Comparison of ENCODE assay signal across 13 cellular contexts in the genomic region with DNA sequence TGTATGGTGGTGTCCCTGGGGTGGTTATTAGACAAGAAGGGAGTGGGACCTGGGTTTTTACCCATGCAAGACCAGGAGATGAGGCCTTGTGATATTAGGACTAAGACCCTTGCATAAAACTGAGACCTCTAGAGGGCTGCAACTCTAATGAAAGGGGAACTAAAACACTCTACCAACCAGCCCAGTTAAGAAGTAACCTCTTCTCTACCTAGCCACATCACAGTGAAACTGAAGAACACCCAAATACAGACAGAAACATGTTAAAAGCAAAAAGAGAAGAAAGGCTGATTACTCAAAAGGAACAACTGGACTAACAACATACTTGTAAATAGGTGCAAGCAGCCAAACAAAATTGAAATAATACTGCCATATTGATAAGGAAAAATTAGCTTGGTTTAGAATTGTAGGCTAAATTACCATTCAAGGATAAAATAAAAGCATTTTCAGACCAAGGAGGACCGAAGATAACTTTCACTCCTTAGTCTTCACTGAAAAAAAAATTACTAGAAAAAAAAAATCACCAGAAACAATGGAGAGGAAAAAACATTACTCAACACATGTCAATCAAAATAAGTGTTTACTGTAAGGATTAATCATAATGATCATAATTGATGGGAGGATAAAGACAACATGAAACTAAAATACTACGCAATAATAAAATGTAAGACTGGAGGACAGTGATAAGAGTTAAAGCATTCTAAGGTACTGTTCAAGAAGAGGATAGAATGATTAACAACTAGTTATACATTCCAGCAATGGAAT. TPM values are rescaled to one million over a fixed set of nuclear protein-coding genes. Genes with fewer than 3 reads are reported as not detected.
DNase-seq lines count a peak whose midpoint lies in the region; ATAC-seq lines count a peak whose summit lies in the region.
"Had no signal": no experiment of that assay in that cellular context is flagged by ENCODE, and none has a peak within 500 bp of the region (broad histone marks: within the 10 kb centered on the region; RNA-seq: fewer than 3 reads in every experiment).

No MANE protein-coding gene starts in this region.

- ATAC-seq in activated naive CD4-positive, alpha-beta T cell treated with anti-CD3 and anti-CD28 coated beads, Interleukin-2, amount 50 U/mL, for 72 hours = no peak
- ATAC-seq in GM21717 (IDR thresholded peaks at IDR 0.05; ENCODE audit: unreplicated experiment) (peak; percentile 91), HG03196 (IDR thresholded peaks at IDR 0.05; ENCODE audit: unreplicated experiment) (peak; percentile 74)
- peak; percentile 84 for ATAC-seq in stimulated activated memory B cell treated with anti-CD40 and anti-IgM and Interleukin-4, amounts not matched to agents 10 μg/mL and 1 μg/mL and 100 μg/mL, for 72 hours
- ATAC-seq: Panc1; stimulated activated naive CD8-positive, alpha-beta T cell treated with anti-CD3 and anti-CD28 coated beads, Interleukin-15, Interleukin-2, amounts not matched to agents 100 U/mL and 50 U/mL, for 24 hours had no signal

- DNase-seq in activated naive CD4-positive, alpha-beta T cell treated with anti-CD3 and anti-CD28 coated beads, Interleukin-2, amount 50 U/mL, for 72 hours (ENCODE audit: low spot score in 2 of 2) = no peak
- no peak for DNase-seq in T-helper 2 cell
- DNase-seq in NCI-H2029 treated with DMSO at 0.1 percent for 48 hours (lab: John Stamatoyannopoulos, UW) = no peak
- DNase-seq in activated CD4-positive, alpha-beta T cell treated with anti-CD3 and anti-CD28 coated beads for 4 hours = no peak
- DNase-seq: activated B cell treated with CpG ODN at 0.5 μM for 24 hours; activated naive CD4-positive, alpha-beta T cell treated with Interleukin-2 at 50 U/mL for 16 hours; naive B cell; stimulated activated naive CD8-positive, alpha-beta T cell treated with anti-CD3 and anti-CD28 coated beads, Interleukin-15, Interleukin-2, amounts not matched to agents 100 U/mL and 50 U/mL, for 24 hours had no signal

- no peak overlapping the region for H3K4me3 Mint-ChIP-seq in activated naive CD4-positive, alpha-beta T cell treated with anti-CD3 and anti-CD28 coated beads, Interleukin-2, amount 50 U/mL, for 24 hours
- no peak overlapping the region for H3K4me3 Mint-ChIP-seq in stimulated activated memory B cell treated with anti-CD40 and anti-IgM and Interleukin-4, amounts not matched to agents 10 μg/mL and 1 μg/mL and 100 μg/mL, for 72 hours
- H3K4me3 Mint-ChIP-seq: activated B cell treated with CpG ODN at 0.5 μM for 24 hours, naive B cell had no signal

- H3K36me3 Mint-ChIP-seq in activated naive CD4-positive, alpha-beta T cell treated with anti-CD3 and anti-CD28 coated beads, Interleukin-2, amount 50 U/mL, for 24 hours = peaks cover 54% of the 10 kb centered on the region
- peaks cover 34 to 62% of the 10 kb centered on the region in 2 donors for H3K36me3 Mint-ChIP-seq in activated naive CD4-positive, alpha-beta T cell treated with anti-CD3 and anti-CD28 coated beads, Interleukin-2, amount 50 U/mL, for 72 hours
- peaks cover 80% of the 10 kb centered on the region for H3K36me3 Mint-ChIP-seq in stimulated activated memory B cell treated with anti-CD40 and anti-IgM and Interleukin-4, amounts not matched to agents 10 μg/mL and 1 μg/mL and 100 μg/mL, for 72 hours

- H3K4me1 Mint-ChIP-seq in activated naive CD4-positive, alpha-beta T cell treated with anti-CD3 and anti-CD28 coated beads, Interleukin-2, amount 50 U/mL, for 24 hours = peaks cover 36% of the 10 kb centered on the region
- peaks cover 25% of the 10 kb centered on the region for H3K4me1 Mint-ChIP-seq in stimulated activated memory B cell treated with anti-CD40 and anti-IgM and Interleukin-4, amounts not matched to agents 10 μg/mL and 1 μg/mL and 100 μg/mL, for 72 hours

- no peaks in the 10 kb centered on the region for H3K27me3 Mint-ChIP-seq in activated naive CD4-positive, alpha-beta T cell treated with anti-CD3 and anti-CD28 coated beads, Interleukin-2, amount 50 U/mL, for 24 hours
- H3K27me3 Mint-ChIP-seq in stimulated activated memory B cell treated with anti-CD40 and anti-IgM and Interleukin-4, amounts not matched to agents 10 μg/mL and 1 μg/mL and 100 μg/mL, for 72 hours = no peaks in the 10 kb centered on the region
- H3K27me3 Mint-ChIP-seq: activated B cell treated with CpG ODN at 0.5 μM for 24 hours, naive B cell had no signal

- H3K27ac Mint-ChIP-seq in activated naive CD4-positive, alpha-beta T cell treated with anti-CD3 and anti-CD28 coated beads, Interleukin-2, amount 50 U/mL, for 24 hours = peak overlapping the region; percentile 37
- H3K27ac Mint-ChIP-seq in activated naive CD4-positive, alpha-beta T cell treated with anti-CD3 and anti-CD28 coated beads, Interleukin-2, amount 50 U/mL, for 72 hours = no peak overlapping the region
- peak overlapping the region; percentile 40 for H3K27ac Mint-ChIP-seq in stimulated activated memory B cell treated with anti-CD40 and anti-IgM and Interleukin-4, amounts not matched to agents 10 μg/mL and 1 μg/mL and 100 μg/mL, for 72 hours
- H3K27ac Mint-ChIP-seq: activated B cell treated with CpG ODN at 0.5 μM for 24 hours had no signal

- no peaks in the 10 kb centered on the region for H3K9me3 Mint-ChIP-seq in activated naive CD4-positive, alpha-beta T cell treated with anti-CD3 and anti-CD28 coated beads, Interleukin-2, amount 50 U/mL, for 24 hours
- no peaks in the 10 kb centered on the region for H3K9me3 Mint-ChIP-seq in activated naive CD4-positive, alpha-beta T cell treated with anti-CD3 and anti-CD28 coated beads, Interleukin-2, amount 50 U/mL, for 72 hours
- no peaks in the 10 kb centered on the region for H3K9me3 Mint-ChIP-seq in stimulated activated memory B cell treated with anti-CD40 and anti-IgM and Interleukin-4, amounts not matched to agents 10 μg/mL and 1 μg/mL and 100 μg/mL, for 72 hours
- H3K9me3 Mint-ChIP-seq: activated B cell treated with CpG ODN at 0.5 μM for 24 hours, naive B cell had no signal

RNA-seq across cellular contexts. Expression of a gene that starts 27.6 kb away (rescaled TPM):
- 10 to 100 TPM; 16.8 to 17.5 TPM for total RNA-seq in activated naive CD4-positive, alpha-beta T cell treated with anti-CD3 and anti-CD28 coated beads, Interleukin-2, amount 50 U/mL, for 72 hours

Comparison
In these comparisons a context has a peak if more than half of its experiments do, and no peak if none do; other contexts are left out.
1. H3K27ac Mint-ChIP-seq: peak in activated naive CD4-positive, alpha-beta T cell treated with anti-CD3 and anti-CD28 coated beads, Interleukin-2, amount 50 U/mL, for 24 hours (single experiment) and stimulated activated memory B cell treated with anti-CD40 and anti-IgM and Interleukin-4, amounts not matched to agents 10 μg/mL and 1 μg/mL and 100 μg/mL, for 72 hours (single experiment); none in activated naive CD4-positive, alpha-beta T cell treated with anti-CD3 and anti-CD28 coated beads, Interleukin-2, amount 50 U/mL, for 72 hours (0 of 2).
2. ATAC-seq: peak in GM21717 (single experiment), HG03196 (single experiment) and stimulated activated memory B cell treated with anti-CD40 and anti-IgM and Interleukin-4, amounts not matched to agents 10 μg/mL and 1 μg/mL and 100 μg/mL, for 72 hours (single experiment); none in activated naive CD4-positive, alpha-beta T cell treated with anti-CD3 and anti-CD28 coated beads, Interleukin-2, amount 50 U/mL, for 72 hours (0 of 2).